In the genomic region with DNA sequence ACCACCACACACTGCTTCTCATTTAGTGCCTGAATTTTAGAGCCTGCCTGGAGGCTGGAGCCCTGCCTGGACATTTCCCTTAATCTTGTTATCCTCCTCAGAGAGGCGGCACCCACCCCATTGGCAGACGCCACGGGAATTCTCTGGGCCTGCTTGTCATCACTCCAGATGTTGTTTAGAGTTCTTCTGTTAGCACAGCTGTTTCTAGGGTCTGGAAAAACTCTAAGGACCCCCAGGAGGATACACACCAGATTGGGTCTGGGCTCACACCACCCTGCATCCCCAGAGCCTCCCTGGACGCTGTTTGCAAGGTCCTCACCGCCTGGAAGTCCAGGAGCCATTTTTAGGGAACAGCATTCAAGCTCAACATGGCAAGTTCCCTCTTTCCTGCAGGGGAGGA, we compare ENCODE assay signal across 8 cellular contexts. TPM values are rescaled to one million over a fixed set of nuclear protein-coding genes. Genes with fewer than 3 reads are reported as not detected.
DNase-seq lines count a peak whose midpoint lies in the region; ATAC-seq and TF ChIP-seq lines count a peak whose summit lies in the region.

No MANE protein-coding gene starts in this region.

- H3K27ac ChIP-seq in esophagus muscularis mucosa (replicated peaks in 1 of 4) = peak overlapping the region; percentile 74 to 86 (median 81)

- ATAC-seq in omental fat pad (ENCODE audit: low FRiP score) (peak; percentile 17), HG03097 (IDR thresholded peaks at IDR 0.05; ENCODE audit: low FRiP score, unreplicated experiment) (no peak)

- DNase-seq in BE2C (peak; percentile 25), NCI-H82 treated with DMSO at 0.1 percent for 48 hours (lab: John Stamatoyannopoulos, UW; ENCODE audit: unreplicated experiment) (peak; percentile 86), esophagus muscularis mucosa (ENCODE audit: extremely low spot score) (no peak), omental fat pad (ENCODE audit: low spot score) (no peak), NCI-H345 treated with DMSO at 0.1 percent for 48 hours (lab: John Stamatoyannopoulos, UW; ENCODE audit: unreplicated experiment) (no peak), cortex of kidney (lab: John Stamatoyannopoulos, UW) (no peak), NCI-H2171 (lab: John Stamatoyannopoulos, UW) (no peak)

- TF ChIP-seq CTCF in BE2C (IDR thresholded peaks at IDR 0.05; ENCODE audit: low read depth, low read length) = no peak
- no peak for TF ChIP-seq CTCF in esophagus muscularis mucosa (IDR thresholded peaks at IDR 0.05)
- no peak for TF ChIP-seq CTCF in omental fat pad (IDR thresholded peaks at IDR 0.05)

- WGBS in esophagus muscularis mucosa = 41% methylated on average over 5 of the region's 5 CpGs

- no peaks in the 10 kb centered on the region for H3K4me1 ChIP-seq in BE2C
- peaks cover 34 to 66% (median 54%) of the 10 kb centered on the region in 4 donors for H3K4me1 ChIP-seq in esophagus muscularis mucosa

- TF ChIP-seq POLR2A in esophagus muscularis mucosa (IDR thresholded peaks at IDR 0.05; ENCODE audit: low read depth) = no peak

- H3K36me3 ChIP-seq in BE2C (no peaks in the 10 kb centered on the region), esophagus muscularis mucosa (peaks cover 0 to 23% (median 18%) of the 10 kb centered on the region in 4 donors)

- no peaks in the 10 kb centered on the region for H3K27me3 ChIP-seq in BE2C
- H3K27me3 ChIP-seq in esophagus muscularis mucosa = no peaks in the 10 kb centered on the region

- intact Hi-C loops in esophagus muscularis mucosa (cut with DNase I) = no loop called here

- H3K9me3 ChIP-seq in BE2C (no peaks in the 10 kb centered on the region), esophagus muscularis mucosa (no peaks in the 10 kb centered on the region)

- TF ChIP-seq EP300 in esophagus muscularis mucosa (IDR thresholded peaks at IDR 0.05) = no peak

- H3K4me3 ChIP-seq in BE2C (ENCODE audit: low read depth, low read length) (no peak overlapping the region), esophagus muscularis mucosa (peak overlapping the region; percentile 47 to 67 (median 54))

RNA-seq across cellular contexts. Expression of a gene that starts 0.6 kb away (rescaled TPM):
- polyA plus RNA-seq in BE2C (2012; ENCODE audit: insufficient read depth, insufficient read length, low read depth) = 7.1 TPM
- 10 to 100 TPM; 11.1 to 35.3 (median 15.9) TPM for total RNA-seq in esophagus muscularis mucosa
- 100 to 1,000 TPM in 1 of 4 donors, 10 to 100 TPM in 3; 17.5 to 201 (median 33.6) TPM for total RNA-seq in omental fat pad

RNA-seq across cellular contexts. Expression of a gene that starts 20.7 kb away (rescaled TPM):
- not detected for polyA plus RNA-seq in BE2C (2012; ENCODE audit: insufficient read depth, insufficient read length, low read depth)
- total RNA-seq in esophagus muscularis mucosa = under 1 TPM in 2 of 4 donors, not detected in 2; 0.33 to 0.83 TPM
- 1 to 10 TPM in 2 of 4 donors, under 1 TPM in 1, not detected in 1; 0.75 to 1.1 (median 1.0) TPM for total RNA-seq in omental fat pad

RNA-seq across cellular contexts. Expression of a gene that starts 42.1 kb away (rescaled TPM):
- not detected for polyA plus RNA-seq in BE2C (2012; ENCODE audit: insufficient read depth, insufficient read length, low read depth)
- total RNA-seq in esophagus muscularis mucosa (under 1 TPM in 1 of 4 donors, not detected in 3; 0.34 TPM), omental fat pad (under 1 TPM in 1 of 4 donors, not detected in 3; 0.25 TPM)

Comparison
In these comparisons a context has a peak if more than half of its experiments do, and no peak if none do; other contexts are left out.
1. DNase-seq: peak in BE2C (single experiment) and NCI-H82 treated with DMSO at 0.1 percent for 48 hours (single experiment); none in esophagus muscularis mucosa (single experiment), omental fat pad (single experiment), NCI-H345 treated with DMSO at 0.1 percent for 48 hours (single experiment), cortex of kidney (single experiment) and NCI-H2171 (single experiment).